Comparison of ENCODE assay signal across 11 cellular contexts in the genomic region with DNA sequence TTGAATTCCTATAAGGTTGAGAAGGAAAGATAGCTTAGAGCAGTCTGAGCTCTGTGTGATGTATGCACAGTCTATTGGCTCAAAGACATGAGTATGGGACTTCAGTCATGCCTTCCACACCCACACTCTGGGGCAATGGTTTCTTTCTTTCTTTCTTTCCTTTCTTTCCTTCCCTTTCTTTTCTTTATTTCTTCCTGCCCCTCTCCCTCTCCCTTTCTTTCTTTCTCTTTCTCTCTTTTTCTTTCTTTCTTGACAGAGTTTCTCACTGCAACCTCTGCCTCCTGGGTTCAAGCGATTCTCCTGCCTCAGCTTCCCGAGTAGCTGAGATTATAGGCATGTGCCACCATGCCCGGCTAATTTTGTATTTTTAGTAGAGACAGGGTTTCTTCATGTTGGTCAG. TPM values are rescaled to one million over a fixed set of nuclear protein-coding genes. Genes with fewer than 3 reads are reported as not detected.
"Had no signal": no experiment of that assay in that cellular context is flagged by ENCODE, and none has a peak within 500 bp of the region (broad histone marks: within the 10 kb centered on the region; RNA-seq: fewer than 3 reads in every experiment).

No MANE protein-coding gene starts in this region.

RNA-seq across cellular contexts. Expression of a gene that starts 5.8 kb away (rescaled TPM):
- total RNA-seq: mononuclear cell had no signal

RNA-seq across cellular contexts. Expression of a gene that starts 49.6 kb away (rescaled TPM):
- total RNA-seq: colonic mucosa, dermis microvascular lymphatic vessel endothelial cell, endodermal cell, esophagus squamous epithelium, glomerular endothelial cell, kidney epithelial cell, left lung, lower lobe of right lung, lung microvascular endothelial cell, mononuclear cell had no signal
- polyA plus RNA-seq: keratinocyte had no signal

RNA-seq across cellular contexts. Expression of a gene that starts 54.9 kb away (rescaled TPM):
- total RNA-seq: mononuclear cell had no signal
